ENCODE assay signal across 8 cellular contexts in the genomic region with DNA sequence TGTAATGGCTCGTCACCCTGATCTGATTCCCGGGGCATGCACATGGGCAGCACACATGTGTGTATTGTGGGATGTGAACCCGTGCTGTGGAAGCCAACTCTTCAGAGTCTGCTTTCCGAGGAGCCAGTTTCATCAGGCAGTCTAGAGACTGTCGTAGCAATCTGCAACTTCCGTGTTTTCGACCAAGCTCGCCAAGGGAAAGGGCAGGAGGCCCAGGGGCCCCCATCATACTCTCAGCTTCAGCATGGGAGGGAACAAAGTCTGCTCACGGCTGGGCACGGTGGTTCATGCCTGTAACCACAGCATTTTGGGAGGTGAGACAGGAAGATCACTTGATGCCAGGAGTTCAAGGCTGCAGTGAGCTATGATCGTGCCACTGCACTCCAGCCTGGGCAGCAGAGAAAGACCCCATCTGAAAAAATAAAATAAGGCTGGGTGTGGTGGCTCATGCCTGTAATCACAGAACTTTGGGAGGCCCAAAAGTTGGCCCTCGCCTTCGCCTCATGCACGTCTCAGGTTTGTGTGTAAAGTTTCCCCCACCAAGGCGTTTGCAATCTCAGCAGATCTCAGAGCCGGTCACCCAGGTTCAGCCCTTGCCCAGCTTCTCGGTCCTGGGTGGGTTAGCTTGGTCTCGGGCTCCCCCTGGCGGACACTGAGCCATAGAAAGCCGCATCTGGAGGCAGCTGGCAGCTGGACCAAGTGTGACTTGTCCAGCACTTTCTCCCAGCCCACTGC. TPM values are rescaled to one million over a fixed set of nuclear protein-coding genes. Genes with fewer than 3 reads are reported as not detected.
DNase-seq lines count a peak whose midpoint lies in the region; ATAC-seq, FAIRE-seq and TF ChIP-seq lines count a peak whose summit lies in the region.

No MANE protein-coding gene starts in this region.

- TF ChIP-seq CTCF in D721Med (IDR thresholded peaks at IDR 0.05; ENCODE audit: insufficient read depth, missing control alignments) (peak; percentile 96), fibroblast of mammary gland (conservative IDR thresholded peaks at IDR 0.05; ENCODE audit: control insufficient read depth, insufficient read depth, low read depth, low read length) (peak; percentile 87), nephron progenitor cell (IDR thresholded peaks at IDR 0.05) (peak; percentile 89)

- H3K4me1 Mint-ChIP-seq in activated T-helper 1 cell treated with anti-CD3 and anti-CD28 coated beads, Interleukin-12 subunit alpha, Interleukin-12 subunit beta, Interleukin-2, Interleukin-4 antibody, amounts not matched to agents 30 ng/mL and 10 ng/mL and 1 ng/mL, durations not matched to agents 14 hours and 24 hours and 36 hours (ENCODE audit: low read depth), result peaks cover 4% of the 10 kb centered on the region
- peaks cover 16% of the 10 kb centered on the region for H3K4me1 Mint-ChIP-seq in nephron progenitor cell

- H3K9me3 Mint-ChIP-seq in activated T-helper 1 cell treated with anti-CD3 and anti-CD28 coated beads, Interleukin-12 subunit alpha, Interleukin-12 subunit beta, Interleukin-2, Interleukin-4 antibody, amounts not matched to agents 30 ng/mL and 10 ng/mL and 1 ng/mL, durations not matched to agents 14 hours and 24 hours and 36 hours, result no peaks in the 10 kb centered on the region
- H3K9me3 Mint-ChIP-seq in nephron progenitor cell, result no peaks in the 10 kb centered on the region

- DNase-seq in D721Med (ENCODE audit: insufficient read length, low spot score) (no peak), HuH-7.5 (ENCODE audit: low spot score) (peak; percentile 65), RPMI8226 (peak; percentile 92), fibroblast of mammary gland (ENCODE audit: low read depth) (peak; percentile 82), nephron progenitor cell (peak; percentile 97)
- peak; percentile 64 for DNase-seq in activated T-helper 1 cell treated with anti-CD3 and anti-CD28 coated beads, Interleukin-12 subunit alpha, Interleukin-12 subunit beta, Interleukin-2, Interleukin-4 antibody, amounts not matched to agents 30 ng/mL and 10 ng/mL and 1 ng/mL, durations not matched to agents 14 hours and 24 hours and 36 hours (ENCODE audit: low spot score)
- DNase-seq in stimulated activated naive CD4-positive, alpha-beta T cell (lab: John Stamatoyannopoulos, UW), result peak; percentile 32 to 80 (median 70)

- no peak overlapping the region for H3K4me3 Mint-ChIP-seq in activated T-helper 1 cell treated with anti-CD3 and anti-CD28 coated beads, Interleukin-12 subunit alpha, Interleukin-12 subunit beta, Interleukin-2, Interleukin-4 antibody, amounts not matched to agents 30 ng/mL and 10 ng/mL and 1 ng/mL, durations not matched to agents 14 hours and 24 hours and 36 hours
- H3K4me3 Mint-ChIP-seq in nephron progenitor cell, result no peak overlapping the region

- H3K27me3 Mint-ChIP-seq in activated T-helper 1 cell treated with anti-CD3 and anti-CD28 coated beads, Interleukin-12 subunit alpha, Interleukin-12 subunit beta, Interleukin-2, Interleukin-4 antibody, amounts not matched to agents 30 ng/mL and 10 ng/mL and 1 ng/mL, durations not matched to agents 14 hours and 24 hours and 36 hours (ENCODE audit: insufficient read depth), result peaks cover 18% of the 10 kb centered on the region
- H3K27me3 Mint-ChIP-seq in nephron progenitor cell (ENCODE audit: low read depth, poor library complexity), result peaks cover 20% of the 10 kb centered on the region

- intact Hi-C loops in activated T-helper 1 cell treated with anti-CD3 and anti-CD28 coated beads, Interleukin-12 subunit alpha, Interleukin-12 subunit beta, Interleukin-2, Interleukin-4 antibody, amounts not matched to agents 30 ng/mL and 10 ng/mL and 1 ng/mL, durations not matched to agents 14 hours and 24 hours and 36 hours (cut with micrococcal nuclease), result loop anchor here (1.0 to 2.0 kb wide), 6 partner anchors 36 to 348 kb away; a partner anchor contains a TSS

- no peak overlapping the region for H3K27ac Mint-ChIP-seq in activated T-helper 1 cell treated with anti-CD3 and anti-CD28 coated beads, Interleukin-12 subunit alpha, Interleukin-12 subunit beta, Interleukin-2, Interleukin-4 antibody, amounts not matched to agents 30 ng/mL and 10 ng/mL and 1 ng/mL, durations not matched to agents 14 hours and 24 hours and 36 hours
- no peak overlapping the region for H3K27ac Mint-ChIP-seq in nephron progenitor cell

- FAIRE-seq in D721Med (lab: Jason Lieb, UNC), result no peak

- no peak for ATAC-seq in HG03469 (IDR thresholded peaks at IDR 0.05; ENCODE audit: unreplicated experiment)

- no peaks in the 10 kb centered on the region for H3K36me3 Mint-ChIP-seq in activated T-helper 1 cell treated with anti-CD3 and anti-CD28 coated beads, Interleukin-12 subunit alpha, Interleukin-12 subunit beta, Interleukin-2, Interleukin-4 antibody, amounts not matched to agents 30 ng/mL and 10 ng/mL and 1 ng/mL, durations not matched to agents 14 hours and 24 hours and 36 hours (ENCODE audit: low read depth)
- no peaks in the 10 kb centered on the region for H3K36me3 Mint-ChIP-seq in nephron progenitor cell (ENCODE audit: low read depth)

- H3K4me3 ChIP-seq in fibroblast of mammary gland (ENCODE audit: control insufficient read depth, low read depth, low read length), result no peak overlapping the region

RNA-seq across cellular contexts. Expression of a gene that starts 48.5 kb away (rescaled TPM):
- 12.5 and 13.5 TPM in 2 replicates for total RNA-seq in activated T-helper 1 cell treated with anti-CD3 and anti-CD28 coated beads, Interleukin-12 subunit alpha, Interleukin-12 subunit beta, Interleukin-2, Interleukin-4 antibody, amounts not matched to agents 30 ng/mL and 10 ng/mL and 1 ng/mL, durations not matched to agents 14 hours and 24 hours and 36 hours
